22 cellular contexts compared by ENCODE assay signal in the genomic region with DNA sequence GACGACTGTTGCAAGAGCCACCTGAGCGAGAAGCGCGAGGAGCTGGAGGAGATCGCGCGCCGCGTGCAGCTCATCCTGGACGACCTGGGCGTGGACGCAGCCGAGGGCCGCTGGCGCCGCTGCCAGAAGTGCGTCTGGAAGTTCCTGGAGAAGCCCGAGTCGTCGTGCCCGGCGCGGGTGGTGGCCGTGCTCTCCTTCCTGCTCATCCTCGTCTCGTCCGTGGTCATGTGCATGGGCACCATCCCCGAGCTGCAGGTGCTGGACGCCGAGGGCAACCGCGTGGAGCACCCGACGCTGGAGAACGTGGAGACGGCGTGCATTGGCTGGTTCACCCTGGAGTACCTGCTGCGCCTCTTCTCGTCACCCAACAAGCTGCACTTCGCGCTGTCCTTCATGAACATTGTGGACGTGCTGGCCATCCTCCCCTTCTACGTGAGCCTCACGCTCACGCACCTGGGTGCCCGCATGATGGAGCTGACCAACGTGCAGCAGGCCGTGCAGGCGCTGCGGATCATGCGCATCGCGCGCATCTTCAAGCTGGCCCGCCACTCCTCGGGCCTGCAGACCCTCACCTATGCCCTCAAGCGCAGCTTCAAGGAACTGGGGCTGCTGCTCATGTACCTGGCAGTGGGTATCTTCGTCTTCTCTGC. TPM values are rescaled to one million over a fixed set of nuclear protein-coding genes. Genes with fewer than 3 reads are reported as not detected.
DNase-seq lines count a peak whose midpoint lies in the region; ATAC-seq and TF ChIP-seq lines count a peak whose summit lies in the region.
"Had no signal": no experiment of that assay in that cellular context is flagged by ENCODE, and none has a peak within 500 bp of the region (broad histone marks: within the 10 kb centered on the region; RNA-seq: fewer than 3 reads in every experiment).

No MANE protein-coding gene starts in this region.

- no peak for TF ChIP-seq CTCF in upper lobe of right lung (IDR thresholded peaks at IDR 0.05)
- no peak for TF ChIP-seq CTCF in RWPE1 (conservative IDR thresholded peaks at IDR 0.05; ENCODE audit: low read depth)

- no peaks in the 10 kb centered on the region for H3K36me3 Mint-ChIP-seq in activated naive CD4-positive, alpha-beta T cell treated with anti-CD3 and anti-CD28 coated beads, Interleukin-2, amount 50 U/mL, for 24 hours
- peaks cover 0 to 7% of the 10 kb centered on the region in 2 donors for H3K36me3 Mint-ChIP-seq in naive B cell
- H3K36me3 Mint-ChIP-seq: CD8-positive, alpha-beta memory T cell had no signal

- H3K4me3 ChIP-seq in upper lobe of right lung: no peak overlapping the region

- H3K4me1 ChIP-seq in upper lobe of right lung: no peaks in the 10 kb centered on the region

- no peaks in the 10 kb centered on the region for H3K9me3 ChIP-seq in upper lobe of right lung
- H3K9me3 ChIP-seq: left ventricle myocardium inferior, transverse colon had no signal

- no peak overlapping the region for H3K27ac Mint-ChIP-seq in activated naive CD4-positive, alpha-beta T cell treated with anti-CD3 and anti-CD28 coated beads, Interleukin-2, amount 50 U/mL, for 24 hours
- no peak overlapping the region for H3K27ac Mint-ChIP-seq in naive B cell
- H3K27ac Mint-ChIP-seq: activated CD4-positive, alpha-beta T cell treated with anti-CD3 and anti-CD28 coated beads for 36 hours; CD8-positive, alpha-beta memory T cell had no signal

- CTCF ChIA-PET in RWPE1 (lab: Yijun Ruan, JAX): interaction anchor here (1.4 kb wide), 1 partner anchor 12 kb away, joined by 5 read pairs; no protein-coding TSS in a partner anchor

- H3K27me3 Mint-ChIP-seq in activated naive CD4-positive, alpha-beta T cell treated with anti-CD3 and anti-CD28 coated beads, Interleukin-2, amount 50 U/mL, for 24 hours: peaks cover 20% of the 10 kb centered on the region
- peaks cover 28 to 69% (median 56%) of the 10 kb centered on the region in 3 donors for H3K27me3 Mint-ChIP-seq in naive B cell

- POLR2A ChIA-PET in RWPE1 (lab: Yijun Ruan, JAX; ENCODE audit: low non-redundant PET): no interaction called here

- H3K36me3 ChIP-seq in upper lobe of right lung: no peaks in the 10 kb centered on the region
- H3K36me3 ChIP-seq: left ventricle myocardium inferior, transverse colon had no signal

- H3K27me3 ChIP-seq in upper lobe of right lung: peaks cover 38% of the 10 kb centered on the region

- ATAC-seq in naive B cell (ENCODE audit: low read depth in 2 of 2) (no peak), upper lobe of right lung (no peak)
- ATAC-seq: activated CD4-positive, alpha-beta T cell treated with anti-CD3 and anti-CD28 coated beads for 36 hours had no signal

- H3K4me1 Mint-ChIP-seq in activated naive CD4-positive, alpha-beta T cell treated with anti-CD3 and anti-CD28 coated beads, Interleukin-2, amount 50 U/mL, for 24 hours: peaks cover 10% of the 10 kb centered on the region
- peaks cover 0 to 6% (median 4%) of the 10 kb centered on the region in 3 donors for H3K4me1 Mint-ChIP-seq in naive B cell

- H3K27ac ChIP-seq in caudate nucleus (ENCODE audit: low read depth, low read length) (peak overlapping the region; percentile 58), upper lobe of right lung (no peak overlapping the region), RWPE1 (no peak overlapping the region)
- H3K27ac ChIP-seq: coronary artery, epithelial cell of prostate, left ventricle myocardium inferior, transverse colon had no signal

- intact Hi-C loops in upper lobe of right lung (cut with DNase I): no loop called here

- H3K4me3 Mint-ChIP-seq in activated naive CD4-positive, alpha-beta T cell treated with anti-CD3 and anti-CD28 coated beads, Interleukin-2, amount 50 U/mL, for 24 hours: peak overlapping the region; percentile 30
- peak overlapping the region in 5 of 8 donors; percentile 14 to 76 (median 32) for H3K4me3 Mint-ChIP-seq in naive B cell
- H3K4me3 Mint-ChIP-seq: activated CD4-positive, alpha-beta T cell treated with anti-CD3 and anti-CD28 coated beads for 36 hours had no signal

- no peaks in the 10 kb centered on the region for H3K9me3 Mint-ChIP-seq in activated naive CD4-positive, alpha-beta T cell treated with anti-CD3 and anti-CD28 coated beads, Interleukin-2, amount 50 U/mL, for 24 hours
- H3K9me3 Mint-ChIP-seq in naive B cell: no peaks in the 10 kb centered on the region
- H3K9me3 Mint-ChIP-seq: CD8-positive, alpha-beta memory T cell had no signal

- no peak for DNase-seq in activated naive CD4-positive, alpha-beta T cell treated with Interleukin-2 at 50 U/mL for 16 hours
- DNase-seq in caudate nucleus (lab: John Stamatoyannopoulos, UW): peak in 1 of 61 donors; percentile 54
- DNase-seq in naive B cell: no peak
- peak; percentile 56 for DNase-seq in upper lobe of right lung
- DNase-seq in RWPE1 (ENCODE audit: low spot score): no peak
- no peak for DNase-seq in NK-92 treated with Interleukin-12 subunit alpha and Interleukin-12 subunit beta, amount 100 ng/mL, for 24 hours (lab: John Stamatoyannopoulos, UW)
- DNase-seq in activated CD4-positive, alpha-beta T cell treated with anti-CD3 and anti-CD28 coated beads, Interleukin-2, amount 50 U/mL, for 48 hours: no peak
- DNase-seq: activated CD4-positive, alpha-beta T cell treated with anti-CD3 and anti-CD28 coated beads for 36 hours; activated CD8-positive, alpha-beta memory T cell treated with anti-CD3 and anti-CD28 coated beads, Interleukin-2, amount 50 U/mL, for 48 hours; activated naive CD4-positive, alpha-beta T cell; CD8-positive, alpha-beta memory T cell; left ventricle myocardium inferior; NCI-H1694; NCI-H345; SHP77; stimulated activated CD4-positive, alpha-beta T cell treated with anti-CD3 and anti-CD28 coated beads, Interleukin-15, amount 100 ng/mL, for 24 hours; stimulated activated naive CD4-positive, alpha-beta T cell treated with Interleukin-2 at 50 U/mL for 16 hours; transverse colon had no signal

RNA-seq across cellular contexts. Expression of a gene that starts 1.2 kb away (rescaled TPM):
- not detected for polyA plus RNA-seq in naive B cell (ENCODE audit: low read depth in 6 of 6)
- 0.17 TPM for total RNA-seq in upper lobe of right lung
- total RNA-seq: activated CD4-positive, alpha-beta T cell treated with anti-CD3 and anti-CD28 coated beads for 36 hours; CD8-positive, alpha-beta memory T cell; T-helper 2 cell treated with Interferon-gamma antibody and Interleukin-4, amounts not matched to agents 100 ng/mL and 5 ng/mL, for 36 hours had no signal
- polyA plus RNA-seq: CD8-positive, alpha-beta memory T cell had no signal
